ENCODE assay signal across 16 cellular contexts in genomic region chr14:63421226-63421625, GRCh38.
DNase-seq lines count a peak whose midpoint lies in the region; ATAC-seq and TF ChIP-seq lines count a peak whose summit lies in the region.
"Had no signal": no experiment of that assay in that cellular context is flagged by ENCODE, and none has a peak within 500 bp of the region (broad histone marks: within the 10 kb centered on the region; RNA-seq: fewer than 3 reads in every experiment).

No MANE protein-coding gene starts in this region.

- H3K9me3 Mint-ChIP-seq in stimulated activated effector memory CD8-positive, alpha-beta T cell treated with anti-CD3 and anti-CD28 coated beads, Interleukin-12 subunit alpha, Interleukin-12 subunit beta, amount 100 ng/mL, for 72 hours, result no peaks in the 10 kb centered on the region
- H3K9me3 Mint-ChIP-seq: CD8-positive, alpha-beta memory T cell; H9 had no signal

- no peak overlapping the region for H3K27ac Mint-ChIP-seq in stimulated activated effector memory CD8-positive, alpha-beta T cell treated with anti-CD3 and anti-CD28 coated beads, Interleukin-12 subunit alpha, Interleukin-12 subunit beta, amount 100 ng/mL, for 72 hours
- H3K27ac Mint-ChIP-seq: H9 had no signal

- peaks cover 32% of the 10 kb centered on the region for H3K36me3 Mint-ChIP-seq in stimulated activated effector memory CD8-positive, alpha-beta T cell treated with anti-CD3 and anti-CD28 coated beads, Interleukin-12 subunit alpha, Interleukin-12 subunit beta, amount 100 ng/mL, for 72 hours

- DNase-seq in AG09319 (ENCODE audit: extremely low read depth, low read depth) (peak; percentile 25), AG10803 (ENCODE audit: low read depth) (peak; percentile 12), fibroblast of the conjunctiva (ENCODE audit: low read depth) (peak; percentile 37), NCI-H2107 (lab: John Stamatoyannopoulos, UW) (no peak), NCI-H345 (lab: John Stamatoyannopoulos, UW) (no peak)
- no peak for DNase-seq in stimulated activated effector memory CD8-positive, alpha-beta T cell treated with anti-CD3 and anti-CD28 coated beads, Interleukin-12 subunit alpha, Interleukin-12 subunit beta, amount 100 ng/mL, for 72 hours (ENCODE audit: low spot score in 2 of 2)
- DNase-seq: AML-193; Caco-2; CD8-positive, alpha-beta memory T cell; DND-41; GDM1; GOT3; H9 had no signal

- no peak overlapping the region for H3K4me3 Mint-ChIP-seq in stimulated activated effector memory CD8-positive, alpha-beta T cell treated with anti-CD3 and anti-CD28 coated beads, Interleukin-12 subunit alpha, Interleukin-12 subunit beta, amount 100 ng/mL, for 72 hours
- H3K4me3 Mint-ChIP-seq: CD8-positive, alpha-beta memory T cell; H9 had no signal

- TF ChIP-seq CTCF in AG09319 (IDR thresholded peaks at IDR 0.05; ENCODE audit: low read depth, low read length), result no peak
- no peak for TF ChIP-seq CTCF in AG10803 (conservative IDR thresholded peaks at IDR 0.05; ENCODE audit: low read length)

- no peak; the same call in 2 of the 3 replicates for ATAC-seq in SK-N-SH treated with all-trans-retinoic acid at 6 μM for 48 hours
- ATAC-seq in stimulated activated effector memory CD8-positive, alpha-beta T cell treated with anti-CD3 and anti-CD28 coated beads, Interleukin-12 subunit alpha, Interleukin-12 subunit beta, amount 100 ng/mL, for 72 hours, result no peak
- ATAC-seq: A549 had no signal

- no peak overlapping the region for H3K4me3 ChIP-seq in AG10803 (ENCODE audit: low read length)
- H3K4me3 ChIP-seq: A549, BLaER1 had no signal

- H3K4me1 Mint-ChIP-seq in stimulated activated effector memory CD8-positive, alpha-beta T cell treated with anti-CD3 and anti-CD28 coated beads, Interleukin-12 subunit alpha, Interleukin-12 subunit beta, amount 100 ng/mL, for 72 hours, result peaks cover 16% of the 10 kb centered on the region
- H3K4me1 Mint-ChIP-seq: H9 had no signal

TF ChIP-seq in SK-N-SH treated with all-trans-retinoic acid at 6 μM for 48 hours, 23 proteins besides CTCF, POLR2A, EP300 and RAD21:
- TF ChIP-seq TCF4 (CRISPR knock-in tag; IDR thresholded peaks at IDR 0.05; ENCODE audit: borderline replicate concordance), result peak; percentile 60
- no peak for TF ChIP-seq ZNF565 (CRISPR knock-in tag; conservative IDR thresholded peaks at IDR 0.05; ENCODE audit: low read depth)

Comparison
In these comparisons a context has a peak if more than half of its experiments do, and no peak if none do; other contexts are left out.
1. DNase-seq: peak in AG09319 (single experiment), AG10803 (single experiment) and fibroblast of the conjunctiva (single experiment); none in NCI-H2107 (single experiment), NCI-H345 (single experiment) and stimulated activated effector memory CD8-positive, alpha-beta T cell treated with anti-CD3 and anti-CD28 coated beads, Interleukin-12 subunit alpha, Interleukin-12 subunit beta, amount 100 ng/mL, for 72 hours (0 of 2).